ENCODE assay signal across 2 cellular contexts in the genomic region with DNA sequence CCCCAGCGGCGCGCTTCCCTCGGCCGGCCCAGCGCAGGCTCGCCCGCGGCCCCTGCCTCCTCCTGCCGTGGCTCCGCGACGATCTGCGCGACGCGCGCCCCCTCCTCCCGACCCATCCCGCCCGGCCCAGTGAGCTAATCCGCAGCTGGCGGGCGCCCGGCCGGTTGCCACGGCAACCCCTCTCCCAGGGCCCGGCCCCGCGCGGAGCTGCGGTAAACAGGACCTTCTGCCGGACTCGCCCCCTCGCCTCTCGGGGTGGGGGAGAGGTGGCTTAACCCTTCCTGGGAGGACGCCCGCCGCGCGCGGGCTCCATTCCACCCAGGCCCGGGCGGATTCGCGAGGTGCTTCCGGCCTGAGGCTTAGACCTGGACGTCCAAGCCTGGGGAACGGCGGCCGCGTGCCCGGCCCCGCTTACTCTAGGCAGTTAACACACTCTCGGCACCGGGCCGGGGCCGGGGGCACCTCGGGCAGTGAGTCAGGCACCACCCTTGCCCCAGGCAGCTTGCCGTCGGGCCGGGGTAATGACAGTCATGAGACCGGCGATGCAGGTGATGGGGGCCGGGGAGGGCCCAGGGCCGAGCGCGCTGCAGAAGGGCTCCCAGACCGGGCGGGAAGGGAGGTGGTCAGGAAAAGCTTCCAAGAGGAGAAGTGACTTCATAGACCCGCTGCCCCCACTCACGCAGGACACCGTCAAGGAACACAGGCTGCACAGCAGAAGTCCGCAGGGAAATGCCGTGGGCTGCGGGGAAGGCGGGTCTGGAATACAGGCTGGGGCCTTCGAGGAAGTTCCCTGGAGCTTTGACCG.
TF ChIP-seq lines count a peak whose summit lies in the region.

A gene with protein sequence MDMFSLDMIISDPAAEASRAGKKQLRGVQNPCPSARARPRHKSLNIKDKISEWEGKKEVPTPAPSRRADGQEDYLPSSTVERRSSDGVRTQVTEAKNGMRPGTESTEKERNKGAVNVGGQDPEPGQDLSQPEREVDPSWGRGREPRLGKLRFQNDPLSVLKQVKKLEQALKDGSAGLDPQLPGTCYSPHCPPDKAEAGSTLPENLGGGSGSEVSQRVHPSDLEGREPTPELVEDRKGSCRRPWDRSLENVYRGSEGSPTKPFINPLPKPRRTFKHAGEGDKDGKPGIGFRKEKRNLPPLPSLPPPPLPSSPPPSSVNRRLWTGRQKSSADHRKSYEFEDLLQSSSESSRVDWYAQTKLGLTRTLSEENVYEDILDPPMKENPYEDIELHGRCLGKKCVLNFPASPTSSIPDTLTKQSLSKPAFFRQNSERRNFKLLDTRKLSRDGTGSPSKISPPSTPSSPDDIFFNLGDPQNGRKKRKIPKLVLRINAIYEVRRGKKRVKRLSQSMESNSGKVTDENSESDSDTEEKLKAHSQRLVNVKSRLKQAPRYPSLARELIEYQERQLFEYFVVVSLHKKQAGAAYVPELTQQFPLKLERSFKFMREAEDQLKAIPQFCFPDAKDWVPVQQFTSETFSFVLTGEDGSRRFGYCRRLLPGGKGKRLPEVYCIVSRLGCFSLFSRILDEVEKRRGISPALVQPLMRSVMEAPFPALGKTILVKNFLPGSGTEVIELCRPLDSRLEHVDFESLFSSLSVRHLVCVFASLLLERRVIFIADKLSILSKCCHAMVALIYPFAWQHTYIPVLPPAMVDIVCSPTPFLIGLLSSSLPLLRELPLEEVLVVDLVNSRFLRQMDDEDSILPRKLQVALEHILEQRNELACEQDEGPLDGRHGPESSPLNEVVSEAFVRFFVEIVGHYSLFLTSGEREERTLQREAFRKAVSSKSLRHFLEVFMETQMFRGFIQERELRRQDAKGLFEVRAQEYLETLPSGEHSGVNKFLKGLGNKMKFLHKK (minus strand): TSS at position 87 of the 805 bp plus-strand sequence. CDS start 38,416 bp downstream, outside the sequence.

TF ChIP-seq in HEK293, 187 proteins besides CTCF, POLR2A, EP300 and RAD21 (continued from another document and continues in another):
- TF ChIP-seq, protein P1, sequence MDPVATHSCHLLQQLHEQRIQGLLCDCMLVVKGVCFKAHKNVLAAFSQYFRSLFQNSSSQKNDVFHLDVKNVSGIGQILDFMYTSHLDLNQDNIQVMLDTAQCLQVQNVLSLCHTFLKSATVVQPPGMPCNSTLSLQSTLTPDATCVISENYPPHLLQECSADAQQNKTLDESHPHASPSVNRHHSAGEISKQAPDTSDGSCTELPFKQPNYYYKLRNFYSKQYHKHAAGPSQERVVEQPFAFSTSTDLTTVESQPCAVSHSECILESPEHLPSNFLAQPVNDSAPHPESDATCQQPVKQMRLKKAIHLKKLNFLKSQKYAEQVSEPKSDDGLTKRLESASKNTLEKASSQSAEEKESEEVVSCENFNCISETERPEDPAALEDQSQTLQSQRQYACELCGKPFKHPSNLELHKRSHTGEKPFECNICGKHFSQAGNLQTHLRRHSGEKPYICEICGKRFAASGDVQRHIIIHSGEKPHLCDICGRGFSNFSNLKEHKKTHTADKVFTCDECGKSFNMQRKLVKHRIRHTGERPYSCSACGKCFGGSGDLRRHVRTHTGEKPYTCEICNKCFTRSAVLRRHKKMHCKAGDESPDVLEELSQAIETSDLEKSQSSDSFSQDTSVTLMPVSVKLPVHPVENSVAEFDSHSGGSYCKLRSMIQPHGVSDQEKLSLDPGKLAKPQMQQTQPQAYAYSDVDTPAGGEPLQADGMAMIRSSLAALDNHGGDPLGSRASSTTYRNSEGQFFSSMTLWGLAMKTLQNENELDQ (tag by site-specific recombination; IDR thresholded peaks at IDR 0.05; ENCODE audit: low read depth), result no peak
- TF ChIP-seq BCL11A (tag by site-specific recombination; IDR thresholded peaks at IDR 0.05; ENCODE audit: low read depth) (no peak), ZNF707 (tag by site-specific recombination; IDR thresholded peaks at IDR 0.05) (no peak), ZBTB48 (tag by site-specific recombination; IDR thresholded peaks at IDR 0.05) (peak; percentile 34; the same call in 1 of the 2 replicates), ZNF426 (tag by site-specific recombination; IDR thresholded peaks at IDR 0.05) (no peak), ZNF211 (tag by site-specific recombination; IDR thresholded peaks at IDR 0.05; ENCODE audit: low read depth) (no peak), ZNF248 (tag by site-specific recombination; IDR thresholded peaks at IDR 0.05) (no peak), ZNF121 (tag by site-specific recombination; IDR thresholded peaks at IDR 0.05) (no peak), ZNF266 (tag by site-specific recombination; IDR thresholded peaks at IDR 0.05; ENCODE audit: low read depth) (no peak), ZNF114 (tag by site-specific recombination; IDR thresholded peaks at IDR 0.05) (no peak)
- TF ChIP-seq, protein P2, sequence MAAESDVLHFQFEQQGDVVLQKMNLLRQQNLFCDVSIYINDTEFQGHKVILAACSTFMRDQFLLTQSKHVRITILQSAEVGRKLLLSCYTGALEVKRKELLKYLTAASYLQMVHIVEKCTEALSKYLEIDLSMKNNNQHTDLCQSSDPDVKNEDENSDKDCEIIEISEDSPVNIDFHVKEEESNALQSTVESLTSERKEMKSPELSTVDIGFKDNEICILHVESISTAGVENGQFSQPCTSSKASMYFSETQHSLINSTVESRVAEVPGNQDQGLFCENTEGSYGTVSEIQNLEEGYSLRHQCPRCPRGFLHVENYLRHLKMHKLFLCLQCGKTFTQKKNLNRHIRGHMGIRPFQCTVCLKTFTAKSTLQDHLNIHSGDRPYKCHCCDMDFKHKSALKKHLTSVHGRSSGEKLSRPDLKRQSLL (tag by site-specific recombination; IDR thresholded peaks at IDR 0.05), result no peak
- TF ChIP-seq, protein P3, sequence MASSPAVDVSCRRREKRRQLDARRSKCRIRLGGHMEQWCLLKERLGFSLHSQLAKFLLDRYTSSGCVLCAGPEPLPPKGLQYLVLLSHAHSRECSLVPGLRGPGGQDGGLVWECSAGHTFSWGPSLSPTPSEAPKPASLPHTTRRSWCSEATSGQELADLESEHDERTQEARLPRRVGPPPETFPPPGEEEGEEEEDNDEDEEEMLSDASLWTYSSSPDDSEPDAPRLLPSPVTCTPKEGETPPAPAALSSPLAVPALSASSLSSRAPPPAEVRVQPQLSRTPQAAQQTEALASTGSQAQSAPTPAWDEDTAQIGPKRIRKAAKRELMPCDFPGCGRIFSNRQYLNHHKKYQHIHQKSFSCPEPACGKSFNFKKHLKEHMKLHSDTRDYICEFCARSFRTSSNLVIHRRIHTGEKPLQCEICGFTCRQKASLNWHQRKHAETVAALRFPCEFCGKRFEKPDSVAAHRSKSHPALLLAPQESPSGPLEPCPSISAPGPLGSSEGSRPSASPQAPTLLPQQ (tag by site-specific recombination; IDR thresholded peaks at IDR 0.05), result peak; percentile 67; the same call in 1 of the 2 replicates
- TF ChIP-seq, protein P4, sequence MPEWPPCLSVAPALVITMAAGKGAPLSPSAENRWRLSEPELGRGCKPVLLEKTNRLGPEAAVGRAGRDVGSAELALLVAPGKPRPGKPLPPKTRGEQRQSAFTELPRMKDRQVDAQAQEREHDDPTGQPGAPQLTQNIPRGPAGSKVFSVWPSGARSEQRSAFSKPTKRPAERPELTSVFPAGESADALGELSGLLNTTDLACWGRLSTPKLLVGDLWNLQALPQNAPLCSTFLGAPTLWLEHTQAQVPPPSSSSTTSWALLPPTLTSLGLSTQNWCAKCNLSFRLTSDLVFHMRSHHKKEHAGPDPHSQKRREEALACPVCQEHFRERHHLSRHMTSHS (tag by site-specific recombination; IDR thresholded peaks at IDR 0.05), result no peak
- TF ChIP-seq, protein P5, sequence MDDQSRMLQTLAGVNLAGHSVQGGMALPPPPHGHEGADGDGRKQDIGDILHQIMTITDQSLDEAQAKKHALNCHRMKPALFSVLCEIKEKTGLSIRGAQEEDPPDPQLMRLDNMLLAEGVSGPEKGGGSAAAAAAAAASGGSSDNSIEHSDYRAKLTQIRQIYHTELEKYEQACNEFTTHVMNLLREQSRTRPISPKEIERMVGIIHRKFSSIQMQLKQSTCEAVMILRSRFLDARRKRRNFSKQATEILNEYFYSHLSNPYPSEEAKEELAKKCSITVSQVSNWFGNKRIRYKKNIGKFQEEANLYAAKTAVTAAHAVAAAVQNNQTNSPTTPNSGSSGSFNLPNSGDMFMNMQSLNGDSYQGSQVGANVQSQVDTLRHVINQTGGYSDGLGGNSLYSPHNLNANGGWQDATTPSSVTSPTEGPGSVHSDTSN (CRISPR knock-in tag; IDR thresholded peaks at IDR 0.05), result no peak
- TF ChIP-seq, protein P6, sequence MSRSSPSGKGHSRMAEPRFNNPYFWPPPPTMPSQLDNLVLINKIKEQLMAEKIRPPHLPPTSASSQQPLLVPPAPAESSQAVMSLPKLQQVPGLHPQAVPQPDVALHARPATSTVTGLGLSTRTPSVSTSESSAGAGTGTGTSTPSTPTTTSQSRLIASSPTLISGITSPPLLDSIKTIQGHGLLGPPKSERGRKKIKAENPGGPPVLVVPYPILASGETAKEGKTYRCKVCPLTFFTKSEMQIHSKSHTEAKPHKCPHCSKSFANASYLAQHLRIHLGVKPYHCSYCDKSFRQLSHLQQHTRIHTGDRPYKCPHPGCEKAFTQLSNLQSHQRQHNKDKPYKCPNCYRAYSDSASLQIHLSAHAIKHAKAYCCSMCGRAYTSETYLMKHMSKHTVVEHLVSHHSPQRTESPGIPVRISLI (tag by site-specific recombination; IDR thresholded peaks at IDR 0.05), result no peak

TF ChIP-seq in SK-N-SH treated with all-trans-retinoic acid at 6 μM for 48 hours, 23 proteins besides CTCF, POLR2A, EP300 and RAD21 (continued from another document):
- TF ChIP-seq, protein P7, sequence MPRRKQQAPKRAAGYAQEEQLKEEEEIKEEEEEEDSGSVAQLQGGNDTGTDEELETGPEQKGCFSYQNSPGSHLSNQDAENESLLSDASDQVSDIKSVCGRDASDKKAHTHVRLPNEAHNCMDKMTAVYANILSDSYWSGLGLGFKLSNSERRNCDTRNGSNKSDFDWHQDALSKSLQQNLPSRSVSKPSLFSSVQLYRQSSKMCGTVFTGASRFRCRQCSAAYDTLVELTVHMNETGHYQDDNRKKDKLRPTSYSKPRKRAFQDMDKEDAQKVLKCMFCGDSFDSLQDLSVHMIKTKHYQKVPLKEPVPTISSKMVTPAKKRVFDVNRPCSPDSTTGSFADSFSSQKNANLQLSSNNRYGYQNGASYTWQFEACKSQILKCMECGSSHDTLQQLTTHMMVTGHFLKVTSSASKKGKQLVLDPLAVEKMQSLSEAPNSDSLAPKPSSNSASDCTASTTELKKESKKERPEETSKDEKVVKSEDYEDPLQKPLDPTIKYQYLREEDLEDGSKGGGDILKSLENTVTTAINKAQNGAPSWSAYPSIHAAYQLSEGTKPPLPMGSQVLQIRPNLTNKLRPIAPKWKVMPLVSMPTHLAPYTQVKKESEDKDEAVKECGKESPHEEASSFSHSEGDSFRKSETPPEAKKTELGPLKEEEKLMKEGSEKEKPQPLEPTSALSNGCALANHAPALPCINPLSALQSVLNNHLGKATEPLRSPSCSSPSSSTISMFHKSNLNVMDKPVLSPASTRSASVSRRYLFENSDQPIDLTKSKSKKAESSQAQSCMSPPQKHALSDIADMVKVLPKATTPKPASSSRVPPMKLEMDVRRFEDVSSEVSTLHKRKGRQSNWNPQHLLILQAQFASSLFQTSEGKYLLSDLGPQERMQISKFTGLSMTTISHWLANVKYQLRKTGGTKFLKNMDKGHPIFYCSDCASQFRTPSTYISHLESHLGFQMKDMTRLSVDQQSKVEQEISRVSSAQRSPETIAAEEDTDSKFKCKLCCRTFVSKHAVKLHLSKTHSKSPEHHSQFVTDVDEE (CRISPR knock-in tag; IDR thresholded peaks at IDR 0.05), result 0 out of 2 replicates have a peak, but pooled peaks have one; percentile 36
- 0 out of 2 replicates have a peak, but pooled peaks have one; percentile 5 for TF ChIP-seq ZNF70 (CRISPR knock-in tag; IDR thresholded peaks at IDR 0.05)
- no peak for TF ChIP-seq ZFP30 (CRISPR knock-in tag; IDR thresholded peaks at IDR 0.05)
- TF ChIP-seq, protein P8, sequence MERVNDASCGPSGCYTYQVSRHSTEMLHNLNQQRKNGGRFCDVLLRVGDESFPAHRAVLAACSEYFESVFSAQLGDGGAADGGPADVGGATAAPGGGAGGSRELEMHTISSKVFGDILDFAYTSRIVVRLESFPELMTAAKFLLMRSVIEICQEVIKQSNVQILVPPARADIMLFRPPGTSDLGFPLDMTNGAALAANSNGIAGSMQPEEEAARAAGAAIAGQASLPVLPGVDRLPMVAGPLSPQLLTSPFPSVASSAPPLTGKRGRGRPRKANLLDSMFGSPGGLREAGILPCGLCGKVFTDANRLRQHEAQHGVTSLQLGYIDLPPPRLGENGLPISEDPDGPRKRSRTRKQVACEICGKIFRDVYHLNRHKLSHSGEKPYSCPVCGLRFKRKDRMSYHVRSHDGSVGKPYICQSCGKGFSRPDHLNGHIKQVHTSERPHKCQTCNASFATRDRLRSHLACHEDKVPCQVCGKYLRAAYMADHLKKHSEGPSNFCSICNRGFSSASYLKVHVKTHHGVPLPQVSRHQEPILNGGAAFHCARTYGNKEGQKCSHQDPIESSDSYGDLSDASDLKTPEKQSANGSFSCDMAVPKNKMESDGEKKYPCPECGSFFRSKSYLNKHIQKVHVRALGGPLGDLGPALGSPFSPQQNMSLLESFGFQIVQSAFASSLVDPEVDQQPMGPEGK (CRISPR knock-in tag; IDR thresholded peaks at IDR 0.05; ENCODE audit: borderline replicate concordance), result 0 out of 2 replicates have a peak, but pooled peaks have one; percentile 32
